ENCODE assay signal across 8 cellular contexts in genomic region chrX:40471965-40472648, GRCh38.
A peak's percentile ranks its signal among the peaks of the same experiment; 100 is the strongest.
DNase-seq lines count a peak whose midpoint lies in the region; ATAC-seq and TF ChIP-seq lines count a peak whose summit lies in the region.

No MANE protein-coding gene starts in this region.

- intact Hi-C loops in OCI-LY7 (cut with micrococcal nuclease; ENCODE audit: unreplicated experiment) (loop anchor here (5.0 to 10.0 kb wide), 2 partner anchors 470 to 817 kb away; no protein-coding TSS in a partner anchor), ascending aorta (cut with DNase I) (no loop called here)

- peak overlapping the region; percentile 33; the same call in 1 of the 2 replicates for H3K9ac ChIP-seq in DND-41 (ENCODE audit: low read depth, low read length)

- peak overlapping the region; percentile 62; the same call in 1 of the 2 replicates for H3K4me2 ChIP-seq in DND-41 (ENCODE audit: insufficient read depth, low read length)
- no peak overlapping the region for H3K4me2 ChIP-seq in OCI-LY7 (ENCODE audit: low read length)

- H3K4me3 ChIP-seq in DND-41 (ENCODE audit: low read depth in 1 of 2, low read length in 2 of 2) (peak overlapping the region in 1 of 2 experiments; percentile 20; a peak in 2 of 4 replicates), OCI-LY7 (ENCODE audit: low read depth, low read length, poor library complexity, severe bottlenecking) (no peak overlapping the region), ascending aorta (peak overlapping the region in 1 of 2 donors; percentile 9)

- CTCF ChIA-PET in OCI-LY7 (lab: Charles Lee; ENCODE audit: unreplicated experiment), result no interaction called here

- TF ChIP-seq CTCF in DND-41 (IDR thresholded peaks at IDR 0.05; ENCODE audit: borderline replicate concordance, extremely low read depth, low read length, poor library complexity, severe bottlenecking), result peak; percentile 51
- peak; percentile 36; the same call in 1 of the 2 replicates for TF ChIP-seq CTCF in OCI-LY7 (conservative IDR thresholded peaks at IDR 0.05; ENCODE audit: low read length)
- peak in 1 of 3 experiments; percentile 20 for TF ChIP-seq CTCF in ascending aorta (IDR thresholded peaks at IDR 0.05)

- no peaks in the 10 kb centered on the region for H3K27me3 ChIP-seq in DND-41 (ENCODE audit: insufficient read depth, low read length, poor library complexity)
- H3K27me3 ChIP-seq in ascending aorta, result no peaks in the 10 kb centered on the region

- POLR2A ChIA-PET in OCI-LY7 (lab: Charles Lee), result no interaction called here

- H3K27ac ChIP-seq in DND-41 (ENCODE audit: low read length), result peak overlapping the region; percentile 74
- no peak overlapping the region for H3K27ac ChIP-seq in OCI-LY7 (ENCODE audit: low read depth, low read length, poor library complexity, severe bottlenecking)
- H3K27ac ChIP-seq in ascending aorta, result no peak overlapping the region

- H4K20me1 ChIP-seq in DND-41 (ENCODE audit: insufficient read depth, low read length), result no peaks in the 10 kb centered on the region
- no peaks in the 10 kb centered on the region for H4K20me1 ChIP-seq in OCI-LY7 (ENCODE audit: insufficient read depth, low read length)

- no peaks in the 10 kb centered on the region for H3K79me2 ChIP-seq in DND-41 (ENCODE audit: insufficient read depth, low read length)
- no peaks in the 10 kb centered on the region for H3K79me2 ChIP-seq in OCI-LY7 (ENCODE audit: insufficient read depth, low read depth, low read length)

- peaks cover 30% of the 10 kb centered on the region for H3K4me1 ChIP-seq in DND-41 (ENCODE audit: insufficient read depth, low read length)
- H3K4me1 ChIP-seq in OCI-LY7 (ENCODE audit: insufficient read depth, low read length, poor library complexity, severe bottlenecking), result no peaks in the 10 kb centered on the region
- H3K4me1 ChIP-seq in ascending aorta, result no peaks in the 10 kb centered on the region

- H3K9me2 ChIP-seq in OCI-LY7 (ENCODE audit: insufficient read depth, low read length), result no peaks in the 10 kb centered on the region

- DNase-seq in DND-41, result peak; percentile 69
- DNase-seq in OCI-LY7 (ENCODE audit: low spot score), result peak; percentile 4
- peak; percentile 65 for DNase-seq in astrocyte of the hippocampus (ENCODE audit: low read depth, low spot score)
- DNase-seq in iris pigment epithelial cell (ENCODE audit: low read depth), result peak; percentile 85
- peak; percentile 27 for DNase-seq in stimulated activated CD8-positive, alpha-beta memory T cell treated with anti-CD3 and anti-CD28 coated beads, Interleukin-4, amount 100 ng/mL, for 48 hours
- no peak for DNase-seq in ascending aorta (ENCODE audit: low spot score in 2 of 2)

- H3K36me3 ChIP-seq in DND-41 (ENCODE audit: insufficient read depth, low read length), result no peaks in the 10 kb centered on the region
- no peaks in the 10 kb centered on the region for H3K36me3 ChIP-seq in OCI-LY7 (ENCODE audit: insufficient read depth, low read length)
- H3K36me3 ChIP-seq in ascending aorta, result no peaks in the 10 kb centered on the region

- peak; percentile 85 for ATAC-seq in DND-41 (ENCODE audit: insufficient read depth, low read depth)
- peak; percentile 62 for ATAC-seq in HG02885 (IDR thresholded peaks at IDR 0.05; ENCODE audit: poor library complexity, unreplicated experiment)
- ATAC-seq in GM19328 (IDR thresholded peaks at IDR 0.05; ENCODE audit: unreplicated experiment), result no peak

- no TSS peak for BruUV-seq in OCI-LY7 (replicated peaks; lab: Mats Ljungman, UMichigan)

- peak overlapping the region; percentile 57 for H2AFZ ChIP-seq in DND-41 (ENCODE audit: low read depth, low read length)
- H2AFZ ChIP-seq in OCI-LY7 (ENCODE audit: low read length), result no peak overlapping the region

- H3K9me3 ChIP-seq in DND-41 (ENCODE audit: insufficient read depth, low read length, severe bottlenecking) (no peaks in the 10 kb centered on the region), OCI-LY7 (ENCODE audit: low read length) (no peaks in the 10 kb centered on the region), ascending aorta (no peaks in the 10 kb centered on the region)

Comparison
In these comparisons a context has a peak if more than half of its experiments do, and no peak if none do; other contexts are left out.
1. DNase-seq: peak in DND-41 (single experiment), OCI-LY7 (single experiment), astrocyte of the hippocampus (single experiment), iris pigment epithelial cell (single experiment) and stimulated activated CD8-positive, alpha-beta memory T cell treated with anti-CD3 and anti-CD28 coated beads, Interleukin-4, amount 100 ng/mL, for 48 hours (single experiment); none in ascending aorta (0 of 2).